ENCODE assay signal across 11 cellular contexts in genomic region chr19:48615145-48616040, GRCh38. TPM values are rescaled to one million over a fixed set of nuclear protein-coding genes. Genes with fewer than 3 reads are reported as not detected.
DNase-seq lines count a peak whose midpoint lies in the region; ATAC-seq and TF ChIP-seq lines count a peak whose summit lies in the region.
"Had no signal": no experiment of that assay in that cellular context is flagged by ENCODE, and none has a peak within 500 bp of the region (broad histone marks: within the 10 kb centered on the region; RNA-seq: fewer than 3 reads in every experiment).

No MANE protein-coding gene starts in this region.

- no peak overlapping the region for H3K4me3 ChIP-seq in Caco-2 (ENCODE audit: low read depth, low read length)
- H3K4me3 ChIP-seq in IMR-90 (ENCODE audit: insufficient read depth, low read depth, low read length) = no peak overlapping the region
- no peak overlapping the region for H3K4me3 ChIP-seq in mammary epithelial cell (replicated peaks in 1 of 3; ENCODE audit: insufficient read depth in 1 of 3, low read depth in 2 of 3, low read length in 3 of 3)
- H3K4me3 ChIP-seq: MG63 had no signal

- TF ChIP-seq RAD21 in IMR-90 (IDR thresholded peaks at IDR 0.05; ENCODE audit: low read length) = no peak

- H3K4ac ChIP-seq in IMR-90 (ENCODE audit: low read depth, low read length) = no peak overlapping the region

- H3K4me1 ChIP-seq in Caco-2 (peaks cover 33% of the 10 kb centered on the region), IMR-90 (ENCODE audit: control insufficient read depth, insufficient read depth, low read length) (peaks cover 8% of the 10 kb centered on the region), mammary epithelial cell (ENCODE audit: insufficient read depth, low read length) (peaks cover 42% of the 10 kb centered on the region)

- no peak overlapping the region for H4K8ac ChIP-seq in IMR-90 (ENCODE audit: low read depth in 2 of 2, low read length in 2 of 2)

- POLR2A ChIA-PET in Caco-2 (lab: Charles Lee) = no interaction called here
- POLR2A ChIA-PET in IMR-90 (lab: Charles Lee; ENCODE audit: unreplicated experiment) = no interaction called here

- H3K4me3 Mint-ChIP-seq in Caco-2 (ENCODE audit: unreplicated experiment) = peak overlapping the region; percentile 96

- H3K9me3 Mint-ChIP-seq in Caco-2 (ENCODE audit: unreplicated experiment) = no peaks in the 10 kb centered on the region

- H2AK9ac ChIP-seq in IMR-90 (replicated peaks; ENCODE audit: low read depth, low read length, poor library complexity) = no peak overlapping the region

- H3K27ac ChIP-seq in IMR-90 (ENCODE audit: insufficient read depth, low read length) = no peak overlapping the region
- H3K27ac ChIP-seq in mammary epithelial cell (ENCODE audit: insufficient read depth, low read depth, low read length) = no peak overlapping the region

- no peak overlapping the region for H2BK120ac ChIP-seq in IMR-90 (ENCODE audit: low read depth, low read length)

- no peak overlapping the region for H4K5ac ChIP-seq in IMR-90 (ENCODE audit: low read depth, low read length)

- no peak overlapping the region for H2BK5ac ChIP-seq in IMR-90 (ENCODE audit: low read depth, low read length, poor library complexity, severe bottlenecking)

- H3K36me3 ChIP-seq in Caco-2 (ENCODE audit: control insufficient read depth, insufficient read depth, low read length) = peaks cover 13% of the 10 kb centered on the region
- H3K36me3 ChIP-seq in IMR-90 (ENCODE audit: control insufficient read depth, insufficient read depth, low read length) = peaks cover 28% of the 10 kb centered on the region
- peaks cover 23% of the 10 kb centered on the region for H3K36me3 ChIP-seq in mammary epithelial cell (ENCODE audit: insufficient read depth, low read length)

- H4K91ac ChIP-seq in IMR-90 (ENCODE audit: insufficient read depth, low read depth, low read length) = no peak overlapping the region

- peaks cover 94% of the 10 kb centered on the region for H3K36me3 Mint-ChIP-seq in Caco-2 (ENCODE audit: insufficient read depth, unreplicated experiment)

- peak overlapping the region; percentile 98 for H3K27ac Mint-ChIP-seq in Caco-2 (ENCODE audit: unreplicated experiment)

- no peak for ATAC-seq in IMR-90 (ENCODE audit: low read depth)
- ATAC-seq in HG03095 (IDR thresholded peaks at IDR 0.05; ENCODE audit: unreplicated experiment) = no peak
- ATAC-seq in omental fat pad (ENCODE audit: low FRiP score) = no peak
- ATAC-seq: left lobe of liver, sciatic nerve had no signal

- TF ChIP-seq POLR2A in IMR-90 (IDR thresholded peaks at IDR 0.05; ENCODE audit: low read depth, low read length) = no peak

- peaks cover 4% of the 10 kb centered on the region for H3K9me1 ChIP-seq in IMR-90 (ENCODE audit: insufficient read depth, low read length)

- intact Hi-C loops in Caco-2 (cut with micrococcal nuclease; ENCODE audit: unreplicated experiment) = no loop called here
- intact Hi-C loops in IMR-90 (cut with micrococcal nuclease) = no loop called here
- intact Hi-C loops in mammary epithelial cell (cut with micrococcal nuclease) = no loop called here

- no peak overlapping the region for H2AFZ ChIP-seq in IMR-90 (replicated peaks; ENCODE audit: low read length, poor library complexity)
- no peak overlapping the region for H2AFZ ChIP-seq in mammary epithelial cell (ENCODE audit: low read depth, low read length)

- no peak overlapping the region for H3K56ac ChIP-seq in IMR-90 (ENCODE audit: extremely low read depth, insufficient read depth, low read length)

- no peaks in the 10 kb centered on the region for H3K27me3 ChIP-seq in Caco-2 (replicated peaks; ENCODE audit: control insufficient read depth, insufficient read depth, low read length)
- no peaks in the 10 kb centered on the region for H3K27me3 ChIP-seq in IMR-90 (ENCODE audit: control insufficient read depth, insufficient read depth, low read length)
- H3K27me3 ChIP-seq in mammary epithelial cell (ENCODE audit: insufficient read depth, low read length) = no peaks in the 10 kb centered on the region
- H3K27me3 ChIP-seq: MG63 had no signal

- H3K4me1 Mint-ChIP-seq in Caco-2 (ENCODE audit: low read depth, unreplicated experiment) = peaks cover 30% of the 10 kb centered on the region

- WGBS in IMR-90 (ENCODE audit: extremely low coverage in 2 of 2, insufficient read length in 1 of 2), 2 experiments = 87% methylated on average over 8 of the region's 21 CpGs; no CpG with 5 or more reads in 1 of the 2 experiments
- 72% methylated on average over 17 of the region's 21 CpGs for WGBS in mammary epithelial cell (ENCODE audit: low coverage, missing lambda C conversion rate)

- no peak overlapping the region for H2BK20ac ChIP-seq in IMR-90 (ENCODE audit: low read depth, low read length)

- no peak overlapping the region for H3K23ac ChIP-seq in IMR-90 (ENCODE audit: low read depth, low read length)

- no peak overlapping the region for H3K9ac ChIP-seq in IMR-90 (ENCODE audit: low read depth, low read length)
- no peak overlapping the region for H3K9ac ChIP-seq in mammary epithelial cell (ENCODE audit: insufficient read depth, low read length)

- no peak overlapping the region for H3K18ac ChIP-seq in IMR-90 (ENCODE audit: low read depth, low read length)

- H2BK15ac ChIP-seq in IMR-90 (ENCODE audit: low read depth, low read length) = no peak overlapping the region

- no peak for TF ChIP-seq CTCF in Caco-2 (IDR thresholded peaks at IDR 0.05; ENCODE audit: insufficient read depth in 1 of 2, low read depth in 1 of 2, low read length in 1 of 2, severe bottlenecking in 1 of 2, unreplicated experiment in 1 of 2)
- TF ChIP-seq CTCF in IMR-90 (conservative IDR thresholded peaks at IDR 0.05; ENCODE audit: low read depth, low read length) = no peak
- TF ChIP-seq CTCF in mammary epithelial cell (conservative IDR thresholded peaks at IDR 0.05 in 1 of 2, IDR thresholded peaks at IDR 0.05 in 1 of 2; ENCODE audit: extremely low read depth in 1 of 2, insufficient read depth in 1 of 2, low read depth in 1 of 2, low read length in 2 of 2) = no peak
- no peak for TF ChIP-seq CTCF in omental fat pad (IDR thresholded peaks at IDR 0.05)

- H3K27me3 Mint-ChIP-seq in Caco-2 (ENCODE audit: insufficient read depth, unreplicated experiment) = no peaks in the 10 kb centered on the region

- BruUV-seq in Caco-2 (replicated peaks; lab: Mats Ljungman, UMichigan) (no TSS peak), IMR-90 (replicated peaks; lab: Mats Ljungman, UMichigan) (no TSS peak), mammary epithelial cell (replicated peaks; lab: Mats Ljungman, UMichigan) (no TSS peak)

- no peak overlapping the region for H3K14ac ChIP-seq in IMR-90 (replicated peaks; ENCODE audit: low read depth, low read length)

- no peak overlapping the region for H2AK5ac ChIP-seq in IMR-90 (ENCODE audit: low read depth, low read length)

- H3K79me2 ChIP-seq in mammary epithelial cell (ENCODE audit: insufficient read depth, low read length) = peaks cover 47% of the 10 kb centered on the region

- H4K20me1 ChIP-seq in IMR-90 (ENCODE audit: insufficient read depth, low read length) (peaks cover 53% of the 10 kb centered on the region), mammary epithelial cell (ENCODE audit: insufficient read depth, low read length) (peaks cover 3% of the 10 kb centered on the region)

- dilution Hi-C loops in IMR-90 (cut with HindIII; ENCODE audit: low sequenced_read_pairs, unreplicated experiment) (no loop called here), mammary epithelial cell (cut with HindIII; ENCODE audit: low sequenced_read_pairs) (loop anchor here (5.0 kb wide), 1 partner anchor 103 kb away; the partner anchor contains the start of gene LMTK3)

- in situ Hi-C loops in IMR-90 (cut with MboI; ENCODE audit: low sequenced_read_pairs) = no loop called here
- in situ Hi-C loops in mammary epithelial cell (cut with MboI; ENCODE audit: low sequenced_read_pairs in 2 of 2) = no loop called here

- peaks cover 16 to 46% of the 10 kb centered on the region in 2 experiments; a peak in 3 of 4 replicates for H3K79me1 ChIP-seq in IMR-90 (ENCODE audit: low read depth in 1 of 2, low read length in 2 of 2)

- no peaks in the 10 kb centered on the region for H3K9me3 ChIP-seq in Caco-2
- no peaks in the 10 kb centered on the region for H3K9me3 ChIP-seq in IMR-90 (ENCODE audit: control insufficient read depth, insufficient read depth, low read length)
- no peaks in the 10 kb centered on the region for H3K9me3 ChIP-seq in mammary epithelial cell (replicated peaks; ENCODE audit: insufficient read depth, low read length)
- H3K9me3 ChIP-seq: MG63 had no signal

- CTCF ChIA-PET in Caco-2 (lab: Charles Lee) = no interaction called here
- CTCF ChIA-PET in IMR-90 (lab: Yijun Ruan, JAX) = no interaction called here
- CTCF ChIA-PET in mammary epithelial cell (lab: Charles Lee; ENCODE audit: low non-redundant PET) = no interaction called here

- DNase-seq in Caco-2 = no peak
- DNase-seq in IMR-90 = no peak
- no peak for DNase-seq in mammary epithelial cell
- peak; percentile 62 for DNase-seq in myocyte (ENCODE audit: low read depth)
- no peak for DNase-seq in NCI-H69 (lab: John Stamatoyannopoulos, UW)
- DNase-seq in omental fat pad (ENCODE audit: low spot score) = no peak
- no peak for DNase-seq in retina
- DNase-seq: MG63 had no signal

- H3K4me2 ChIP-seq in IMR-90 (ENCODE audit: low read depth, low read length) = no peak overlapping the region
- H3K4me2 ChIP-seq in mammary epithelial cell (ENCODE audit: insufficient read depth, low read depth, low read length) = peak overlapping the region; percentile 54

RNA-seq across cellular contexts. Expression of gene FAM83E, which starts 0.5 kb away (rescaled TPM):
- total RNA-seq in Caco-2 (2022) (5.8 and 6.8 TPM in 2 replicates), IMR-90 (2012; rRNA removed) (0.36 and 0.56 TPM in 2 replicates), mammary epithelial cell (1 to 10 TPM in 1 of 2 donors, under 1 TPM in 1; 0.33 to 3.2 TPM), myocyte (5.1 and 7.9 TPM in 2 replicates), omental fat pad (1 to 10 TPM in 1 of 4 donors, under 1 TPM in 1, not detected in 2; 0.47 to 1.3 TPM)
- polyA plus RNA-seq in IMR-90 (2012; rRNA removed) (0.05 and 0.17 TPM in 2 replicates), mammary epithelial cell (0.07 TPM)
- not detected in 2 replicates for polyA plus RNA-seq in IMR-90 (2012; cell fraction: cytosol; rRNA removed)
- polyA plus RNA-seq in IMR-90 (2012; cell fraction: nucleus; rRNA removed; ENCODE audit: low replicate concordance) = 0.11 and 0.25 TPM in 2 replicates
- polyA minus RNA-seq in mammary epithelial cell = not detected
- 0.77 TPM for polyA plus RNA-seq in myocyte (2012)
- total RNA-seq: sciatic nerve had no signal

RNA-seq across cellular contexts. Expression of gene RPL18, which starts 3.6 kb away (rescaled TPM):
- total RNA-seq in Caco-2 (2022) (1,812 and 1,896 TPM in 2 replicates), IMR-90 (2012; rRNA removed) (1,909 and 2,552 TPM in 2 replicates), mammary epithelial cell (1,000 to 10,000 TPM; 1,261 to 1,652 TPM), myocyte (1,744 and 2,296 TPM in 2 replicates), omental fat pad (1,000 to 10,000 TPM; 1,539 to 2,303 (median 1,904) TPM)
- polyA plus RNA-seq in IMR-90 (2012; rRNA removed) (1,897 and 2,254 TPM in 2 replicates), mammary epithelial cell (2,143 TPM)
- polyA plus RNA-seq in IMR-90 (2012; cell fraction: cytosol; rRNA removed) = 2,745 and 3,594 TPM in 2 replicates
- polyA plus RNA-seq in IMR-90 (2012; cell fraction: nucleus; rRNA removed; ENCODE audit: low replicate concordance) = 695 and 912 TPM in 2 replicates
- polyA minus RNA-seq in mammary epithelial cell = 987 TPM
- polyA plus RNA-seq in myocyte (2012) = 1,684 TPM

RNA-seq across cellular contexts. Expression of gene SPHK2, which starts 3.9 kb away (rescaled TPM):
- total RNA-seq in Caco-2 (2022) (134 and 140 TPM in 2 replicates), IMR-90 (2012; rRNA removed) (1.6 and 1.7 TPM in 2 replicates), mammary epithelial cell (10 to 100 TPM in 1 of 2 donors, 1 to 10 TPM in 1; 4.0 to 15.7 TPM), myocyte (11.0 and 16.5 TPM in 2 replicates), omental fat pad (10 to 100 TPM in 2 of 4 donors, 1 to 10 TPM in 2; 6.0 to 16.2 (median 9.5) TPM)
- polyA plus RNA-seq in IMR-90 (2012; rRNA removed) (9.9 and 11.9 TPM in 2 replicates), mammary epithelial cell (6.0 TPM)
- polyA plus RNA-seq in IMR-90 (2012; cell fraction: cytosol; rRNA removed) = 10.3 and 12.8 TPM in 2 replicates
- 24.1 and 56.8 TPM in 2 replicates for polyA plus RNA-seq in IMR-90 (2012; cell fraction: nucleus; rRNA removed; ENCODE audit: low replicate concordance)
- 0.47 TPM for polyA minus RNA-seq in mammary epithelial cell
- polyA plus RNA-seq in myocyte (2012) = 13.6 TPM

RNA-seq across cellular contexts. Expression of gene SPACA4, which starts 8.9 kb away (rescaled TPM):
- total RNA-seq in Caco-2 (2022) (not detected in 2 replicates), IMR-90 (2012; rRNA removed) (not detected in 2 replicates), mammary epithelial cell (not detected), myocyte (not detected in 2 replicates), omental fat pad (not detected)
- polyA plus RNA-seq in IMR-90 (2012; rRNA removed) (not detected in 2 replicates), mammary epithelial cell (not detected)
- not detected in 2 replicates for polyA plus RNA-seq in IMR-90 (2012; cell fraction: cytosol; rRNA removed)
- polyA plus RNA-seq in IMR-90 (2012; cell fraction: nucleus; rRNA removed; ENCODE audit: low replicate concordance) = not detected in 2 replicates
- polyA minus RNA-seq in mammary epithelial cell = not detected
- polyA plus RNA-seq in myocyte (2012) = 0.10 TPM
- total RNA-seq: left lobe of liver, sciatic nerve had no signal

RNA-seq across cellular contexts. Expression of gene DBP, which starts 21.8 kb away (rescaled TPM):
- total RNA-seq in Caco-2 (2022) = 17.4 and 17.7 TPM in 2 replicates
- total RNA-seq in IMR-90 (2012; rRNA removed) = 2.5 and 3.6 TPM in 2 replicates
- 3.0 and 3.6 TPM in 2 replicates for polyA plus RNA-seq in IMR-90 (2012; rRNA removed)
- polyA plus RNA-seq in IMR-90 (2012; cell fraction: cytosol; rRNA removed) = 2.9 and 6.3 TPM in 2 replicates
- polyA plus RNA-seq in IMR-90 (2012; cell fraction: nucleus; rRNA removed; ENCODE audit: low replicate concordance) = 2.2 and 2.6 TPM in 2 replicates
- 1 to 10 TPM in 1 of 2 donors, under 1 TPM in 1; 0.73 to 2.2 TPM for total RNA-seq in mammary epithelial cell
- 0.69 TPM for polyA plus RNA-seq in mammary epithelial cell
- not detected for polyA minus RNA-seq in mammary epithelial cell
- total RNA-seq in myocyte = 6.9 and 17.0 TPM in 2 replicates
- 10.0 TPM for polyA plus RNA-seq in myocyte (2012)
- 10 to 100 TPM in 1 of 4 donors, 1 to 10 TPM in 3; 2.6 to 12.6 (median 5.2) TPM for total RNA-seq in omental fat pad
